Comparison of ENCODE assay signal across 1 cellular context in genomic region chr1:38990746-38991637, GRCh38.
A peak's percentile ranks its signal among the peaks of the same experiment; 100 is the strongest.
TF ChIP-seq lines count a peak whose summit lies in the region.

A gene with protein sequence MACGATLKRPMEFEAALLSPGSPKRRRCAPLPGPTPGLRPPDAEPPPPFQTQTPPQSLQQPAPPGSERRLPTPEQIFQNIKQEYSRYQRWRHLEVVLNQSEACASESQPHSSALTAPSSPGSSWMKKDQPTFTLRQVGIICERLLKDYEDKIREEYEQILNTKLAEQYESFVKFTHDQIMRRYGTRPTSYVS (plus strand): TSS chr1:38991276. CDS start chr1:38991381, 105 bp downstream.

TF ChIP-seq in HCT116, 20 proteins besides CTCF, POLR2A, EP300 and RAD21 (continued from another document):
- TF ChIP-seq SP1 (IDR thresholded peaks at IDR 0.05; ENCODE audit: low read depth), result peak; percentile 91
- TF ChIP-seq CEBPB (IDR thresholded peaks at IDR 0.05; ENCODE audit: low read depth), result no peak
- no peak for TF ChIP-seq EZH2phosphoT487 (IDR thresholded peaks at IDR 0.05; ENCODE audit: borderline replicate concordance)
- peak; percentile 88 for TF ChIP-seq MAX (IDR thresholded peaks at IDR 0.05)
- peak; percentile 76 for TF ChIP-seq ZFX (IDR thresholded peaks at IDR 0.05)
- no peak for TF ChIP-seq FOSL1 (IDR thresholded peaks at IDR 0.05; ENCODE audit: low read depth)
- no peak for TF ChIP-seq ATF3 (IDR thresholded peaks at IDR 0.05)
